In genomic region chr10:103102195-103102594, GRCh38 we compare ENCODE assay signal across 18 cellular contexts.
DNase-seq lines count a peak whose midpoint lies in the region; ATAC-seq lines count a peak whose summit lies in the region.
"Had no signal": no experiment of that assay in that cellular context is flagged by ENCODE, and none has a peak within 500 bp of the region (broad histone marks: within the 10 kb centered on the region; RNA-seq: fewer than 3 reads in every experiment).

No MANE protein-coding gene starts in this region.

- ATAC-seq in left ventricle myocardium superior, result peak; percentile 62
- ATAC-seq in Right ventricle myocardium inferior, result no peak
- no peak for ATAC-seq in activated T-helper 17 cell treated with anti-CD3 and anti-CD28 coated beads, Interleukin-2, amount 50 U/mL, for 72 hours (replicated peaks)
- ATAC-seq in memory B cell (ENCODE audit: low read depth), result no peak
- no peak for ATAC-seq in GM21529 (IDR thresholded peaks at IDR 0.05; ENCODE audit: unreplicated experiment)
- ATAC-seq: activated CD8-positive, alpha-beta memory T cell treated with anti-CD3 and anti-CD28 coated beads, Interleukin-2, amount 10 ng/mL, durations not matched to agents 7 days and 5 days had no signal

- intact Hi-C loops in left ventricle myocardium superior (cut with micrococcal nuclease) (loop anchor here (10.0 kb wide), 1 partner anchor 143 kb away; the partner anchor contains the start of gene RPEL1), Right ventricle myocardium inferior (cut with DNase I) (loop anchor here (5.0 kb wide), 1 partner anchor 140 kb away; no protein-coding TSS in a partner anchor), posterior vena cava (cut with DNase I) (no loop called here)

- H3K36me3 Mint-ChIP-seq in activated T-helper 17 cell treated with anti-CD3 and anti-CD28 coated beads, Interleukin-2, amount 50 U/mL, for 72 hours (ENCODE audit: low read depth), result peaks cover 90% of the 10 kb centered on the region
- peaks cover 15% of the 10 kb centered on the region for H3K36me3 Mint-ChIP-seq in memory B cell

- H3K9me3 Mint-ChIP-seq in activated T-helper 17 cell treated with anti-CD3 and anti-CD28 coated beads, Interleukin-2, amount 50 U/mL, for 72 hours, result no peaks in the 10 kb centered on the region
- no peaks in the 10 kb centered on the region for H3K9me3 Mint-ChIP-seq in memory B cell

- no peak for DNase-seq in left ventricle myocardium superior
- DNase-seq in Right ventricle myocardium inferior (ENCODE audit: missing footprints), result no peak
- no peak for DNase-seq in memory B cell (ENCODE audit: low spot score in 2 of 2)
- DNase-seq in islet precursor cell, result no peak
- no peak for DNase-seq in posterior vena cava (ENCODE audit: low spot score)
- DNase-seq in inferior parietal cortex (ENCODE audit: extremely low spot score), result no peak
- DNase-seq: activated CD4-positive, alpha-beta T cell treated with anti-CD3 and anti-CD28 coated beads for 4 hours; activated CD8-positive, alpha-beta memory T cell treated with anti-CD3 and anti-CD28 coated beads, Interleukin-2, amount 10 ng/mL, durations not matched to agents 7 days and 5 days; activated effector memory CD4-positive, alpha-beta T cell treated with anti-CD3 and anti-CD28 coated beads, Interleukin-2, amount 50 U/mL, for 16 hours; DMS79 treated with DMSO at 0.1 percent for 48 hours; glutamatergic neuron; KBM-7; NCI-H1092; NCI-H524; ovary; Right ventricle myocardium superior had no signal

- peaks cover 5% of the 10 kb centered on the region for H3K4me1 Mint-ChIP-seq in activated T-helper 17 cell treated with anti-CD3 and anti-CD28 coated beads, Interleukin-2, amount 50 U/mL, for 72 hours
- H3K4me1 Mint-ChIP-seq in memory B cell, result no peaks in the 10 kb centered on the region

- no peaks in the 10 kb centered on the region for H3K27me3 Mint-ChIP-seq in activated T-helper 17 cell treated with anti-CD3 and anti-CD28 coated beads, Interleukin-2, amount 50 U/mL, for 72 hours
- H3K27me3 Mint-ChIP-seq in memory B cell, result no peaks in the 10 kb centered on the region
- H3K27me3 Mint-ChIP-seq: activated CD8-positive, alpha-beta memory T cell treated with anti-CD3 and anti-CD28 coated beads, Interleukin-2, amount 10 ng/mL, durations not matched to agents 7 days and 5 days had no signal

- H3K4me3 Mint-ChIP-seq in activated T-helper 17 cell treated with anti-CD3 and anti-CD28 coated beads, Interleukin-2, amount 50 U/mL, for 72 hours, result no peak overlapping the region
- no peak overlapping the region for H3K4me3 Mint-ChIP-seq in memory B cell
- H3K4me3 Mint-ChIP-seq: activated CD8-positive, alpha-beta memory T cell treated with anti-CD3 and anti-CD28 coated beads, Interleukin-2, amount 10 ng/mL, durations not matched to agents 7 days and 5 days had no signal

- peak overlapping the region; percentile 24 for H3K27ac Mint-ChIP-seq in activated T-helper 17 cell treated with anti-CD3 and anti-CD28 coated beads, Interleukin-2, amount 50 U/mL, for 72 hours
- H3K27ac Mint-ChIP-seq in memory B cell, result peak overlapping the region; percentile 2
- H3K27ac Mint-ChIP-seq: activated CD8-positive, alpha-beta memory T cell treated with anti-CD3 and anti-CD28 coated beads, Interleukin-2, amount 10 ng/mL, durations not matched to agents 7 days and 5 days had no signal

Comparison
In these comparisons a context has a peak if more than half of its experiments do, and no peak if none do; other contexts are left out.
1. intact Hi-C loops: an anchor here in left ventricle myocardium superior (10.0 kb wide) and Right ventricle myocardium inferior (5.0 kb wide); none called in posterior vena cava.